Comparison of ENCODE assay signal across 24 cellular contexts in genomic region chr6:133937909-133938308, GRCh38. TPM values are rescaled to one million over a fixed set of nuclear protein-coding genes. Genes with fewer than 3 reads are reported as not detected.
"Had no signal": no experiment of that assay in that cellular context is flagged by ENCODE, and none has a peak within 500 bp of the region (broad histone marks: within the 10 kb centered on the region; RNA-seq: fewer than 3 reads in every experiment).

No MANE protein-coding gene starts in this region.

- H3K9me3 ChIP-seq: lower lobe of right lung, mucosa of descending colon had no signal

- DNase-seq: dermis blood vessel endothelial cell; dorsolateral prefrontal cortex; effector CD4-positive, alpha-beta T cell; effector memory CD4-positive, alpha-beta T cell; foreskin keratinocyte; heart right ventricle; hippocampal formation; left cardiac atrium; left lung; left ventricle myocardium superior; lower lobe of right lung; mesenchymal stem cell; mucosa of descending colon; naive thymus-derived CD4-positive, alpha-beta T cell; natural killer cell had no signal

- H3K27ac ChIP-seq: coronary artery, dorsolateral prefrontal cortex, esophagus muscularis mucosa, foreskin keratinocyte, gastroesophageal sphincter, heart right ventricle, left lung, lower lobe of right lung had no signal

- H3K4me1 ChIP-seq: esophagus muscularis mucosa, foreskin keratinocyte, gastroesophageal sphincter, heart right ventricle, left lung, lower lobe of right lung had no signal

- FAIRE-seq: colon, endothelial cell of umbilical vein, frontal cortex, islet of Langerhans, keratinocyte had no signal

- H3K36me3 ChIP-seq: esophagus muscularis mucosa, gastroesophageal sphincter, heart right ventricle, left lung, lower lobe of right lung had no signal

- H3K4me3 ChIP-seq: coronary artery, dorsolateral prefrontal cortex, esophagus muscularis mucosa, gastroesophageal sphincter, heart right ventricle, left lung, lower lobe of right lung, mucosa of descending colon had no signal

- H3K27me3 ChIP-seq: dorsolateral prefrontal cortex, esophagus muscularis mucosa, gastroesophageal sphincter, left lung had no signal

- ATAC-seq: foreskin keratinocyte; gastroesophageal sphincter; heart right ventricle; left cardiac atrium; left lung; left ventricle myocardium superior; lower lobe of right lung; mucosa of descending colon; naive thymus-derived CD4-positive, alpha-beta T cell; natural killer cell had no signal

RNA-seq across cellular contexts. Expression of gene TCF21, which starts 49.0 kb away (rescaled TPM):
- total RNA-seq: dermis blood vessel endothelial cell; endothelial cell of umbilical vein; foreskin keratinocyte; frontal cortex; lung microvascular endothelial cell; naive thymus-derived CD4-positive, alpha-beta T cell; natural killer cell had no signal
- polyA plus RNA-seq: endothelial cell of umbilical vein; foreskin keratinocyte; keratinocyte; naive thymus-derived CD4-positive, alpha-beta T cell had no signal
